In the genomic region with DNA sequence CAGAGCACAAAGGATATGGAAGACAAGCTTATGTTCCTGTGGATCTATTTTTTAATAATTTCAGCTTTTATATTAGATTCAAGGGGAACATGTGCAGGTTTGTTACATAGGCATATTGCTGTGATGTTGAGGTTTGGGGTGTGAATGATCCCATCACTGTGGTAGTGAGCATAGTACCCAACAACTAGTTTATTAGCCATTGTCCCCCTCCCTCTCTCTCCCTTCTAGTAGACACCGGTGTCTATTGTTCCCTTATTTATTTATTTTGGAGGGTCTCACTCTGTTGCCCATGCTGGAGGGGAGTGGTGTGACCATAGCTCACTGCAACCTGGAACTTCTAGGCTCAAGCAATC, we compare ENCODE assay signal across 17 cellular contexts. TPM values are rescaled to one million over a fixed set of nuclear protein-coding genes. Genes with fewer than 3 reads are reported as not detected.
DNase-seq lines count a peak whose midpoint lies in the region; ATAC-seq, FAIRE-seq and TF ChIP-seq lines count a peak whose summit lies in the region.
"Had no signal": no experiment of that assay in that cellular context is flagged by ENCODE, and none has a peak within 500 bp of the region (broad histone marks: within the 10 kb centered on the region; RNA-seq: fewer than 3 reads in every experiment).

No MANE protein-coding gene starts in this region.

- POLR2A ChIA-PET in CD4-positive, alpha-beta memory T cell (lab: Charles Lee; ENCODE audit: partially characterized antibody), result interaction anchor here (0.7 to 25.2 kb wide), 13 partner anchors 8 to 338 kb away, joined by 3 to 955 read pairs (median 4); a partner anchor contains a TSS
- POLR2A ChIA-PET in activated B cell treated with CpG ODN at 0.5 μM for 24 hours (lab: Charles Lee), result interaction anchor here (0.8 to 3.7 kb wide), 3 partner anchors 8 to 220 kb away, joined by 3 to 154 read pairs (median 5); a partner anchor contains a TSS
- POLR2A ChIA-PET in naive thymus-derived CD8-positive, alpha-beta T cell (lab: Charles Lee), result interaction anchor here (1.0 to 8.5 kb wide), 6 partner anchors 8 to 115 kb away, joined by 3 to 108 read pairs (median 18); a partner anchor contains a TSS

- peaks cover 27% of the 10 kb centered on the region for H3K36me3 Mint-ChIP-seq in activated naive CD4-positive, alpha-beta T cell treated with anti-CD3 and anti-CD28 coated beads, Interleukin-2, amount 50 U/mL, for 24 hours
- peaks cover 28 to 35% of the 10 kb centered on the region in 2 donors for H3K36me3 Mint-ChIP-seq in CD4-positive, alpha-beta memory T cell
- peaks cover 29% of the 10 kb centered on the region for H3K36me3 Mint-ChIP-seq in activated B cell treated with CpG ODN at 0.5 μM for 24 hours (ENCODE audit: low read depth)
- peaks cover 18 to 34% (median 30%) of the 10 kb centered on the region in 3 donors for H3K36me3 Mint-ChIP-seq in naive thymus-derived CD8-positive, alpha-beta T cell

- H3K4me3 Mint-ChIP-seq in activated naive CD4-positive, alpha-beta T cell treated with anti-CD3 and anti-CD28 coated beads, Interleukin-2, amount 50 U/mL, for 24 hours, result no peak overlapping the region
- no peak overlapping the region for H3K4me3 Mint-ChIP-seq in CD4-positive, alpha-beta memory T cell
- no peak overlapping the region for H3K4me3 Mint-ChIP-seq in activated B cell treated with CpG ODN at 0.5 μM for 24 hours
- no peak overlapping the region for H3K4me3 Mint-ChIP-seq in naive thymus-derived CD8-positive, alpha-beta T cell

- CTCF ChIA-PET in CD4-positive, alpha-beta memory T cell (lab: Charles Lee; ENCODE audit: partially characterized antibody), result interaction anchor here (1.0 to 17.2 kb wide), 6 partner anchors 14 to 324 kb away, joined by 3 to 442 read pairs (median 3); no protein-coding TSS in a partner anchor
- CTCF ChIA-PET in activated B cell treated with CpG ODN at 0.5 μM for 24 hours (lab: Charles Lee), result interaction anchor here (1.9 to 5.6 kb wide), 2 partner anchors 10 to 42 kb away, joined by 5 to 43 read pairs; no protein-coding TSS in a partner anchor

- no peak for ATAC-seq in activated B cell treated with CpG ODN at 0.5 μM for 24 hours (ENCODE audit: low read depth)
- no peak for ATAC-seq in naive thymus-derived CD8-positive, alpha-beta T cell
- ATAC-seq: Panc1 had no signal

- no peak for TF ChIP-seq POLR2A in H54 (IDR thresholded peaks at IDR 0.05; ENCODE audit: low read depth, low read length)

- H3K27me3 Mint-ChIP-seq in activated naive CD4-positive, alpha-beta T cell treated with anti-CD3 and anti-CD28 coated beads, Interleukin-2, amount 50 U/mL, for 24 hours, result no peaks in the 10 kb centered on the region
- no peaks in the 10 kb centered on the region for H3K27me3 Mint-ChIP-seq in CD4-positive, alpha-beta memory T cell
- H3K27me3 Mint-ChIP-seq in activated B cell treated with CpG ODN at 0.5 μM for 24 hours, result no peaks in the 10 kb centered on the region
- H3K27me3 Mint-ChIP-seq in naive thymus-derived CD8-positive, alpha-beta T cell, result no peaks in the 10 kb centered on the region

- H3K4me1 Mint-ChIP-seq in activated naive CD4-positive, alpha-beta T cell treated with anti-CD3 and anti-CD28 coated beads, Interleukin-2, amount 50 U/mL, for 24 hours, result peaks cover 79% of the 10 kb centered on the region
- H3K4me1 Mint-ChIP-seq in CD4-positive, alpha-beta memory T cell, result peaks cover 42 to 77% (median 59%) of the 10 kb centered on the region in 4 donors
- peaks cover 85% of the 10 kb centered on the region for H3K4me1 Mint-ChIP-seq in activated B cell treated with CpG ODN at 0.5 μM for 24 hours
- peaks cover 29 to 91% (median 75%) of the 10 kb centered on the region in 4 donors for H3K4me1 Mint-ChIP-seq in naive thymus-derived CD8-positive, alpha-beta T cell

- peak overlapping the region; percentile 90 for H3K27ac Mint-ChIP-seq in activated naive CD4-positive, alpha-beta T cell treated with anti-CD3 and anti-CD28 coated beads, Interleukin-2, amount 50 U/mL, for 24 hours
- peak overlapping the region in 5 of 7 donors; percentile 13 to 83 (median 59) for H3K27ac Mint-ChIP-seq in CD4-positive, alpha-beta memory T cell
- H3K27ac Mint-ChIP-seq in activated B cell treated with CpG ODN at 0.5 μM for 24 hours, result peak overlapping the region; percentile 47
- H3K27ac Mint-ChIP-seq in naive thymus-derived CD8-positive, alpha-beta T cell, result peak overlapping the region; percentile 72 to 96 (median 86)

- no peaks in the 10 kb centered on the region for H3K27me3 ChIP-seq in CD4-positive, alpha-beta memory T cell (ENCODE audit: insufficient read depth, low read length)
- H3K27me3 ChIP-seq: BLaER1 treated with 17β-estradiol and CSF1 and Interleukin-3, amounts not matched to agents 10 nM and 100 nM had no signal

- no peaks in the 10 kb centered on the region for H3K9me3 Mint-ChIP-seq in activated naive CD4-positive, alpha-beta T cell treated with anti-CD3 and anti-CD28 coated beads, Interleukin-2, amount 50 U/mL, for 24 hours
- no peaks in the 10 kb centered on the region for H3K9me3 Mint-ChIP-seq in CD4-positive, alpha-beta memory T cell
- no peaks in the 10 kb centered on the region for H3K9me3 Mint-ChIP-seq in activated B cell treated with CpG ODN at 0.5 μM for 24 hours
- H3K9me3 Mint-ChIP-seq in naive thymus-derived CD8-positive, alpha-beta T cell, result no peaks in the 10 kb centered on the region

- FAIRE-seq in H54 (lab: Jason Lieb, UNC), result no peak
- FAIRE-seq: A204.1 had no signal

- no peak for DNase-seq in activated naive CD4-positive, alpha-beta T cell (lab: John Stamatoyannopoulos, UW)
- DNase-seq in CD4-positive, alpha-beta memory T cell, result no peak
- DNase-seq in activated B cell treated with CpG ODN at 0.5 μM for 24 hours, result no peak
- DNase-seq in naive thymus-derived CD8-positive, alpha-beta T cell, result no peak
- DNase-seq in NCI-H1105 (lab: John Stamatoyannopoulos, UW), result no peak
- no peak for DNase-seq in H54 (ENCODE audit: insufficient read length, low spot score)
- no peak for DNase-seq in T-helper 1 cell
- DNase-seq: Caco-2, DMS153, EL, NCI-H510A treated with DMSO at 0.1 percent for 48 hours had no signal

- no peaks in the 10 kb centered on the region for H3K9me3 ChIP-seq in CD4-positive, alpha-beta memory T cell (ENCODE audit: control insufficient read depth in 1 of 2, low read length in 2 of 2)
- H3K9me3 ChIP-seq: Caco-2, HAP-1 had no signal

- H3K4me1 ChIP-seq in CD4-positive, alpha-beta memory T cell (ENCODE audit: insufficient read depth, low read length), result peaks cover 59% of the 10 kb centered on the region
- H3K4me1 ChIP-seq: Caco-2, HAP-1 had no signal

- no peak overlapping the region for H3K4me3 ChIP-seq in CD4-positive, alpha-beta memory T cell (ENCODE audit: low read length in 2 of 2)
- H3K4me3 ChIP-seq: BLaER1 treated with 17β-estradiol and CSF1 and Interleukin-3, amounts not matched to agents 10 nM and 100 nM; HAP-1 had no signal

- intact Hi-C loops in CD4-positive, alpha-beta memory T cell (cut with micrococcal nuclease), result no loop called here
- intact Hi-C loops in activated B cell treated with CpG ODN at 0.5 μM for 24 hours (cut with micrococcal nuclease), result loop anchor here (5.0 kb wide), 1 partner anchor 162 kb away; no protein-coding TSS in a partner anchor

- no peak overlapping the region for H3K27ac ChIP-seq in CD4-positive, alpha-beta memory T cell (ENCODE audit: low read depth, low read length)
- H3K27ac ChIP-seq: BLaER1 treated with 17β-estradiol and CSF1 and Interleukin-3, amounts not matched to agents 10 nM and 100 nM; KMS-11 had no signal

- no peak for TF ChIP-seq CTCF in activated B cell treated with CpG ODN at 0.5 μM for 24 hours (IDR thresholded peaks at IDR 0.05)

- H3K36me3 ChIP-seq in CD4-positive, alpha-beta memory T cell (ENCODE audit: insufficient read depth, low read length), result peaks cover 22% of the 10 kb centered on the region

RNA-seq across cellular contexts. Expression of a gene that starts 8.7 kb away (rescaled TPM):
- total RNA-seq in CD4-positive, alpha-beta memory T cell, result 100 to 1,000 TPM; 363 to 366 TPM
- 100 to 1,000 TPM; 277 to 320 TPM for polyA plus RNA-seq in CD4-positive, alpha-beta memory T cell
- 77.7 and 85.2 TPM in 2 replicates for total RNA-seq in activated B cell treated with CpG ODN at 0.5 μM for 24 hours
- total RNA-seq in naive thymus-derived CD8-positive, alpha-beta T cell, result 100 to 1,000 TPM; 286 to 292 TPM
- polyA plus RNA-seq in naive thymus-derived CD8-positive, alpha-beta T cell, result 100 to 1,000 TPM; 143 to 174 (median 155) TPM
- total RNA-seq: Caco-2 had no signal
